ENCODE assay signal across 22 cellular contexts in the genomic region with DNA sequence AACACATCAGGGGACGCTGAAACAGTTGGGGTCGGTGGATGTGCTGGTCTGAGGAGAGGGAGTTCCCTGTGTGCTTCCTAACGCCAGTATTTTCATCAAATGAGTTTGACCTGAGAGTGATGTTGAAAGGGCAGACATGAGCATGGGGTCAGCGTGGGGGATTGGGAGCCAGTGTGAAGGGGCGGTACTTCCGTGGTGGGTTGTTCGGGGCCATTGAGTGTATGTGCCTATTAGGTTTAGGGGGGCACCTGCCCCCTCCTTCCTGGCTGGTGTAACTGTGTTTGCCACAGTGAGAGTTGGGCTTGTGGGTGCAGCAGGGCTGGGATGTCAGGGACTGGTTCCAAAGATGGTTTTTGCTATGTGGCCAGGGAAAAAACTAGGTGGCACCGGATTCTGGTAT. TPM values are rescaled to one million over a fixed set of nuclear protein-coding genes. Genes with fewer than 3 reads are reported as not detected.
A peak's percentile ranks its signal among the peaks of the same experiment; 100 is the strongest.
DNase-seq lines count a peak whose midpoint lies in the region; ATAC-seq and TF ChIP-seq lines count a peak whose summit lies in the region.
"Had no signal": no experiment of that assay in that cellular context is flagged by ENCODE, and none has a peak within 500 bp of the region (broad histone marks: within the 10 kb centered on the region; RNA-seq: fewer than 3 reads in every experiment).

No MANE protein-coding gene starts in this region.

- H3K9me3 ChIP-seq in heart right ventricle (no peaks in the 10 kb centered on the region), right cardiac atrium (ENCODE audit: control insufficient read depth, low read length) (no peaks in the 10 kb centered on the region), sigmoid colon (no peaks in the 10 kb centered on the region)
- H3K9me3 ChIP-seq: left lung had no signal

- H3K27ac ChIP-seq in heart right ventricle (peak overlapping the region in 8 of 10 donors; percentile 67 to 96 (median 91)), right cardiac atrium (ENCODE audit: low read length) (peak overlapping the region; percentile 19), sigmoid colon (peak overlapping the region; percentile 96 to 99 (median 99))
- H3K27ac ChIP-seq: left lung had no signal

- TF ChIP-seq CTCF in heart right ventricle (IDR thresholded peaks at IDR 0.05) (no peak), sigmoid colon (IDR thresholded peaks at IDR 0.05) (no peak), type B pancreatic cell (conservative IDR thresholded peaks at IDR 0.05) (no peak)

- H3K36me3 Mint-ChIP-seq in type B pancreatic cell, result peaks cover 5% of the 10 kb centered on the region
- H3K36me3 Mint-ChIP-seq: immature natural killer cell had no signal

- peaks cover 3% of the 10 kb centered on the region for H3K27me3 Mint-ChIP-seq in type B pancreatic cell
- H3K27me3 Mint-ChIP-seq: activated naive CD8-positive, alpha-beta T cell treated with anti-CD3 and anti-CD28 coated beads, Interleukin-2, amount 50 U/mL, for 24 hours; naive thymus-derived CD4-positive, alpha-beta T cell had no signal

- intact Hi-C loops in heart right ventricle (cut with DNase I), result loop anchor here in 6 of 10 donors (2.0 to 10.0 kb wide), 3 partner anchors 54 to 73 kb away; no protein-coding TSS in a partner anchor
- intact Hi-C loops in left ventricle myocardium superior (cut with micrococcal nuclease), result no loop called here
- intact Hi-C loops in right cardiac atrium (cut with DNase I), result loop anchor here in 1 of 4 donors (10.0 kb wide), 1 partner anchor 54 kb away; no protein-coding TSS in a partner anchor
- intact Hi-C loops in sigmoid colon (cut with DNase I), result no loop called here

- peaks cover 24% of the 10 kb centered on the region for H3K4me1 Mint-ChIP-seq in type B pancreatic cell (ENCODE audit: unreplicated experiment)
- H3K4me1 Mint-ChIP-seq: immature natural killer cell had no signal

- no peaks in the 10 kb centered on the region for H3K9me3 Mint-ChIP-seq in type B pancreatic cell
- H3K9me3 Mint-ChIP-seq: activated naive CD8-positive, alpha-beta T cell treated with anti-CD3 and anti-CD28 coated beads, Interleukin-2, amount 50 U/mL, for 24 hours; CD8-positive, alpha-beta T cell; effector memory CD8-positive, alpha-beta T cell; immature natural killer cell; naive thymus-derived CD4-positive, alpha-beta T cell had no signal

- WGBS in heart right ventricle, 2 donors, result 87 to 89% methylated on average over 8 of the region's 8 CpGs
- 84% methylated on average over 8 of the region's 8 CpGs for WGBS in right cardiac atrium
- 88 to 91% methylated on average over 8 of the region's 8 CpGs for WGBS in sigmoid colon, 2 donors

- no peak for TF ChIP-seq EP300 in sigmoid colon (IDR thresholded peaks at IDR 0.05)

- no peak overlapping the region for H3K4me3 Mint-ChIP-seq in type B pancreatic cell
- H3K4me3 Mint-ChIP-seq: activated naive CD8-positive, alpha-beta T cell treated with anti-CD3 and anti-CD28 coated beads, Interleukin-2, amount 50 U/mL, for 24 hours; CD8-positive, alpha-beta T cell; effector memory CD8-positive, alpha-beta T cell; immature natural killer cell; naive thymus-derived CD4-positive, alpha-beta T cell had no signal

- H3K4me1 ChIP-seq in heart right ventricle (peaks cover 4 to 63% (median 10%) of the 10 kb centered on the region in 9 donors), right cardiac atrium (ENCODE audit: control insufficient read depth, insufficient read depth, low read length) (peaks cover 4% of the 10 kb centered on the region), sigmoid colon (peaks cover 0 to 98% (median 88%) of the 10 kb centered on the region in 4 donors)
- H3K4me1 ChIP-seq: left lung had no signal

- TF ChIP-seq POLR2A in sigmoid colon (IDR thresholded peaks at IDR 0.05), result no peak

- peaks cover 0 to 14% (median 0%) of the 10 kb centered on the region in 9 donors for H3K36me3 ChIP-seq in heart right ventricle
- peaks cover 0 to 51% (median 10%) of the 10 kb centered on the region in 4 donors for H3K36me3 ChIP-seq in sigmoid colon
- H3K36me3 ChIP-seq: left lung had no signal

- DNase-seq in heart right ventricle, result no peak
- DNase-seq in left ventricle myocardium superior, result no peak
- peak in 2 of 3 donors; percentile 6 to 28 for DNase-seq in right cardiac atrium
- no peak for DNase-seq in sigmoid colon
- DNase-seq in activated CD4-positive, alpha-beta T cell treated with anti-CD3 and anti-CD28 coated beads, Interleukin-2, amount 50 U/mL, for 48 hours, result no peak
- DNase-seq in type B pancreatic cell (ENCODE audit: extremely low spot score, unreplicated experiment), result no peak
- DNase-seq: DMS 273 treated with DMSO at 0.1 percent for 48 hours, hippocampal formation, NCI-H187 treated with DMSO at 0.1 percent for 48 hours, NCI-H2171 treated with DMSO at 0.1 percent for 48 hours, NCI-H524 treated with DMSO at 0.1 percent for 48 hours had no signal

- no peak overlapping the region for H3K27ac Mint-ChIP-seq in type B pancreatic cell
- H3K27ac Mint-ChIP-seq: activated naive CD8-positive, alpha-beta T cell treated with anti-CD3 and anti-CD28 coated beads, Interleukin-2, amount 50 U/mL, for 24 hours; CD8-positive, alpha-beta T cell; effector memory CD8-positive, alpha-beta T cell; immature natural killer cell had no signal

- no peak overlapping the region for H3K4me3 ChIP-seq in heart right ventricle
- no peak overlapping the region for H3K4me3 ChIP-seq in right cardiac atrium (ENCODE audit: low read length)
- H3K4me3 ChIP-seq in sigmoid colon, result no peak overlapping the region
- H3K4me3 ChIP-seq: left lung had no signal

- ATAC-seq in heart right ventricle (no peak), left ventricle myocardium superior (no peak), right cardiac atrium (no peak), GM21619 (IDR thresholded peaks at IDR 0.05; ENCODE audit: unreplicated experiment) (no peak), GM21390 (IDR thresholded peaks at IDR 0.05; ENCODE audit: unreplicated experiment) (no peak)
- ATAC-seq: effector memory CD8-positive, alpha-beta T cell had no signal

- peaks cover 0 to 5% (median 0%) of the 10 kb centered on the region in 7 donors for H3K27me3 ChIP-seq in heart right ventricle
- H3K27me3 ChIP-seq in right cardiac atrium (ENCODE audit: control insufficient read depth, insufficient read depth), result no peaks in the 10 kb centered on the region
- H3K27me3 ChIP-seq in sigmoid colon, result no peaks in the 10 kb centered on the region

RNA-seq across cellular contexts. Expression of a gene that starts 24.4 kb away (rescaled TPM):
- 100 to 1,000 TPM in 9 of 10 donors, 10 to 100 TPM in 1; 97.2 to 151 (median 120) TPM for total RNA-seq in heart right ventricle
- 100 to 1,000 TPM in 1 of 2 donors, 10 to 100 TPM in 1; 62.9 to 130 TPM for polyA plus RNA-seq in heart right ventricle
- 111 TPM for total RNA-seq in left ventricle myocardium superior
- total RNA-seq in right cardiac atrium, result 100 to 1,000 TPM; 122 to 176 (median 159) TPM
- polyA plus RNA-seq in right cardiac atrium, result 85.5 TPM
- total RNA-seq in sigmoid colon, result 100 to 1,000 TPM; 123 to 321 (median 194) TPM
- 10 to 100 TPM in 2 of 3 donors, 1 to 10 TPM in 1; 6.0 to 25.4 (median 13.4) TPM for polyA plus RNA-seq in sigmoid colon
- total RNA-seq in type B pancreatic cell (ENCODE audit: low replicate concordance), result 11.5 and 49.4 TPM in 2 replicates
- polyA plus RNA-seq: immature natural killer cell had no signal

RNA-seq across cellular contexts. Expression of a gene that starts 39.7 kb away (rescaled TPM):
- 10 to 100 TPM; 15.8 to 29.4 (median 21.0) TPM for total RNA-seq in heart right ventricle
- polyA plus RNA-seq in heart right ventricle, result 10 to 100 TPM; 28.2 to 48.6 TPM
- total RNA-seq in left ventricle myocardium superior, result 21.6 TPM
- 10 to 100 TPM; 22.9 to 27.5 (median 25.4) TPM for total RNA-seq in right cardiac atrium
- 21.6 TPM for polyA plus RNA-seq in right cardiac atrium
- total RNA-seq in sigmoid colon, result 10 to 100 TPM; 13.9 to 24.7 (median 21.3) TPM
- polyA plus RNA-seq in sigmoid colon, result 10 to 100 TPM; 42.6 to 52.8 (median 44.2) TPM
- total RNA-seq in type B pancreatic cell (ENCODE audit: low replicate concordance), result 34.4 and 48.8 TPM in 2 replicates

RNA-seq across cellular contexts. Expression of a gene that starts 40.8 kb away (rescaled TPM):
- total RNA-seq in heart right ventricle (over 10,000 TPM; 12,560 to 18,019 (median 15,816) TPM), left ventricle myocardium superior (14,457 TPM), right cardiac atrium (over 10,000 TPM in 1 of 4 donors, 1,000 to 10,000 TPM in 3; 6,970 to 10,932 (median 7,338) TPM), sigmoid colon (over 10,000 TPM in 3 of 4 donors, 1,000 to 10,000 TPM in 1; 7,366 to 30,562 (median 13,340) TPM), type B pancreatic cell (ENCODE audit: low replicate concordance) (1.4 and 9.3 TPM in 2 replicates)
- polyA plus RNA-seq in heart right ventricle (over 10,000 TPM; 13,697 to 18,010 TPM), right cardiac atrium (9,146 TPM), sigmoid colon (100 to 1,000 TPM in 2 of 3 donors, 10 to 100 TPM in 1; 35.1 to 264 (median 162) TPM)
- total RNA-seq: A673; CD8-positive, alpha-beta T cell; PC-3; T-helper 2 cell treated with Interferon-gamma antibody and Interleukin-4, amounts not matched to agents 100 ng/mL and 5 ng/mL, for 36 hours had no signal
- polyA plus RNA-seq: immature natural killer cell; naive thymus-derived CD4-positive, alpha-beta T cell had no signal

RNA-seq across cellular contexts. Expression of a gene that starts 55.3 kb away (rescaled TPM):
- total RNA-seq in heart right ventricle (under 1 TPM in 5 of 10 donors, not detected in 5; 0.15 to 0.43 (median 0.20) TPM), left ventricle myocardium superior (not detected), right cardiac atrium (1 to 10 TPM in 3 of 4 donors, under 1 TPM in 1; 0.28 to 1.8 (median 1.6) TPM), sigmoid colon (under 1 TPM in 1 of 4 donors, not detected in 3; under 0.01 TPM), type B pancreatic cell (ENCODE audit: low replicate concordance) (0.79 and 0.99 TPM in 2 replicates)
- polyA plus RNA-seq in heart right ventricle (not detected), right cardiac atrium (0.57 TPM), sigmoid colon (under 1 TPM in 1 of 3 donors, not detected in 2; 0.07 TPM)
- total RNA-seq: left lung had no signal
- polyA plus RNA-seq: immature natural killer cell; naive thymus-derived CD4-positive, alpha-beta T cell had no signal

Comparison
In these comparisons a context has a peak if more than half of its experiments do, and no peak if none do; other contexts are left out.
1. DNase-seq: peak in right cardiac atrium (2 of 3); none in heart right ventricle (0 of 2), left ventricle myocardium superior (single experiment), sigmoid colon (single experiment), activated CD4-positive, alpha-beta T cell treated with anti-CD3 and anti-CD28 coated beads, Interleukin-2, amount 50 U/mL, for 48 hours (0 of 2) and type B pancreatic cell (single experiment).
2. intact Hi-C loops: an anchor here in heart right ventricle (2.0 to 10.0 kb wide); none called in left ventricle myocardium superior and sigmoid colon.
3. H3K27ac ChIP-seq: peak in every context shown above with its lines; median percentile 99 in sigmoid colon; 91 in heart right ventricle; 19 in right cardiac atrium.
4. RNA of a gene that starts 40.8 kb away (total RNA-seq): 12,560 to 18,019 TPM in heart right ventricle, 14,457 TPM in left ventricle myocardium superior (single experiment), 7,366 to 30,562 TPM in sigmoid colon and 6,970 to 10,932 TPM in right cardiac atrium; 1.4 to 9.3 TPM in type B pancreatic cell; every median in the first group is over 100 times any median in the second.